8 cellular contexts compared by ENCODE assay signal in the genomic region with DNA sequence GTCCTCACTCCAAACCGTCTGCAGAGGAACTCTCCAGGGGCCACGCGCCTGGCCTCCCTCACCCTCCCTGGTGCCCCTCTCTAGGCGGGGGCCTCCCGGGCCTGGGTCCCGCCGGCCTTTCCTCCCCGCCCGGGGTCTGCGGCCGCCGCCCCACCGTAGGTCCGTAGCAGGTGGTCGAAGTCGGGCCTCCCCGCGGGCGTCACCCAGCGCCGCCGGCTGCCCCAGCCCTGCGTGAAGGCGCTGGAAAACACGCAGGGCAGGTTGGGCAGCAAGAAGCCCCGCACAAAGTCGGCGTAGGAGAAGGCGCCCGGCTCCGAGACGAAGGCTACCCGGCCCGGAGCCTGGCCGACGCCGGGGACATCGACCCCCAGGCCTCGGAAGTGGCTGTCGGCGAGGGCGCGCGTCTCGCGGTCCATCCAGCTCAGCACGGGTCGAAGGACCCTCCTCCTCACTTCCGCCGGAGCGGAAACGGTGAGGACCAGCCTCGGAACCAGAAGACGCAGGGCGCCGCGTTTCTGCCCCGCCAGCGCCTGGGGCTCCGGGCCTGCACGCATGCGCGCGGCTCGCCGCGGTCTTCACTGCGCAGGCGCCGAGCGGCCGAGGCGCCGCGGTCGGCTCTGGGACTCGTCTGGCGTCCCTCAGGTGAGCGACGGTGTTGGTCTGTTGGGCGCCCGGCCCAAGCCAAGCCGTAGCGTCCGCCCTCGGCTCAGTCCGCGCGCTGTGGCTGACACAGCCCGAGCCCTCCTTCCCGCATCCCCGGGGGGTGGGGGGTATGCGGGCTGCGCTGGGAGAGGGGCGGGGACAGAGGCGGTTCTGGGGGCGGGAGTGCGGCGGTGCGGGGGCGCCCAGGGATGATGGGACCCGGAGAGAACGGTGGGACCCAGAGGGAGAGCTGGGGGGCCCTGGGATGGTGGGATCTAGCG. TPM values are rescaled to one million over a fixed set of nuclear protein-coding genes. Genes with fewer than 3 reads are reported as not detected.
A peak's percentile ranks its signal among the peaks of the same experiment; 100 is the strongest.
DNase-seq lines count a peak whose midpoint lies in the region; ATAC-seq lines count a peak whose summit lies in the region.

A gene with protein sequence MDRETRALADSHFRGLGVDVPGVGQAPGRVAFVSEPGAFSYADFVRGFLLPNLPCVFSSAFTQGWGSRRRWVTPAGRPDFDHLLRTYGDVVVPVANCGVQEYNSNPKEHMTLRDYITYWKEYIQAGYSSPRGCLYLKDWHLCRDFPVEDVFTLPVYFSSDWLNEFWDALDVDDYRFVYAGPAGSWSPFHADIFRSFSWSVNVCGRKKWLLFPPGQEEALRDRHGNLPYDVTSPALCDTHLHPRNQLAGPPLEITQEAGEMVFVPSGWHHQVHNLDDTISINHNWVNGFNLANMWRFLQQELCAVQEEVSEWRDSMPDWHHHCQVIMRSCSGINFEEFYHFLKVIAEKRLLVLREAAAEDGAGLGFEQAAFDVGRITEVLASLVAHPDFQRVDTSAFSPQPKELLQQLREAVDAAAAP (minus strand): TSS at position 445 of the 923 bp plus-strand sequence. CDS start 29 bp downstream, at position 416.
A gene with protein sequence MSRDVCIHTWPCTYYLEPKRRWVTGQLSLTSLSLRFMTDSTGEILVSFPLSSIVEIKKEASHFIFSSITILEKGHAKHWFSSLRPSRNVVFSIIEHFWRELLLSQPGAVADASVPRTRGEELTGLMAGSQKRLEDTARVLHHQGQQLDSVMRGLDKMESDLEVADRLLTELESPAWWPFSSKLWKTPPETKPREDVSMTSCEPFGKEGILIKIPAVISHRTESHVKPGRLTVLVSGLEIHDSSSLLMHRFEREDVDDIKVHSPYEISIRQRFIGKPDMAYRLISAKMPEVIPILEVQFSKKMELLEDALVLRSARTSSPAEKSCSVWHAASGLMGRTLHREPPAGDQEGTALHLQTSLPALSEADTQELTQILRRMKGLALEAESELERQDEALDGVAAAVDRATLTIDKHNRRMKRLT (plus strand): TSS at position 578 of the 923 bp plus-strand sequence. CDS start 12,302 bp downstream, outside the sequence.

- peak within 1 kb of the TSS; percentile 60 for H3K4me3 ChIP-seq in endocrine pancreas (ENCODE audit: control insufficient read depth, insufficient read depth, low read length)

- peaks cover 40% of the 10 kb centered on the region for H3K4me1 Mint-ChIP-seq in activated CD8-positive, alpha-beta memory T cell treated with anti-CD3 and anti-CD28 coated beads, Interleukin-2, amount 10 ng/mL, durations not matched to agents 7 days and 5 days

- H3K27me3 ChIP-seq in endocrine pancreas (ENCODE audit: control insufficient read depth, insufficient read depth, low read length): no peaks in the 10 kb centered on the region

- H3K4me3 Mint-ChIP-seq in activated CD8-positive, alpha-beta memory T cell treated with anti-CD3 and anti-CD28 coated beads, Interleukin-2, amount 10 ng/mL, durations not matched to agents 7 days and 5 days: peak within 1 kb of the TSS; percentile 89

- CTCF ChIA-PET in activated CD8-positive, alpha-beta memory T cell treated with anti-CD3 and anti-CD28 coated beads, Interleukin-2, amount 10 ng/mL, durations not matched to agents 7 days and 5 days (lab: Charles Lee): interaction anchor here (0.7 to 1.0 kb wide), 2 partner anchors 25 to 1276 kb away, joined by 3 to 4 read pairs; no protein-coding TSS in a partner anchor

- DNase-seq in COLO829 (ENCODE audit: low spot score) (peak; percentile 93), HT1080 (ENCODE audit: low read depth) (peak; percentile 88), NOMO-1 treated with dmso at 0.1 percent for 144 hours (lab: John Stamatoyannopoulos, UW; ENCODE audit: unreplicated experiment) (peak; percentile 67), mesenteric fat pad (ENCODE audit: low spot score) (peak; percentile 98)
- DNase-seq in activated CD8-positive, alpha-beta memory T cell treated with anti-CD3 and anti-CD28 coated beads, Interleukin-2, amount 10 ng/mL, durations not matched to agents 7 days and 5 days: peak; percentile 95
- DNase-seq in stimulated activated CD8-positive, alpha-beta memory T cell treated with anti-CD3 and anti-CD28 coated beads, Interleukin-15, amount 100 ng/mL, for 1 hour (ENCODE audit: low read depth): peak; percentile 80

- peaks cover 11% of the 10 kb centered on the region for H3K36me3 Mint-ChIP-seq in activated CD8-positive, alpha-beta memory T cell treated with anti-CD3 and anti-CD28 coated beads, Interleukin-2, amount 10 ng/mL, durations not matched to agents 7 days and 5 days

- peak within 1 kb of the TSS; percentile 68 for H3K9ac ChIP-seq in endocrine pancreas (ENCODE audit: control insufficient read depth, insufficient read depth, low read length)

- H3K27ac Mint-ChIP-seq in activated CD8-positive, alpha-beta memory T cell treated with anti-CD3 and anti-CD28 coated beads, Interleukin-2, amount 10 ng/mL, durations not matched to agents 7 days and 5 days: peak within 1 kb of the TSS; percentile 87

- H3K36me3 ChIP-seq in endocrine pancreas (ENCODE audit: control insufficient read depth, insufficient read depth, low read length): no peaks in the 10 kb centered on the region

- H3K27me3 Mint-ChIP-seq in activated CD8-positive, alpha-beta memory T cell treated with anti-CD3 and anti-CD28 coated beads, Interleukin-2, amount 10 ng/mL, durations not matched to agents 7 days and 5 days: no peaks in the 10 kb centered on the region

- no peaks in the 10 kb centered on the region for H3K9me3 Mint-ChIP-seq in activated CD8-positive, alpha-beta memory T cell treated with anti-CD3 and anti-CD28 coated beads, Interleukin-2, amount 10 ng/mL, durations not matched to agents 7 days and 5 days (ENCODE audit: low read depth)

- H3K4me1 ChIP-seq in endocrine pancreas (ENCODE audit: control insufficient read depth, insufficient read depth, low read length): no peaks in the 10 kb centered on the region

- ATAC-seq in GM21367 (IDR thresholded peaks at IDR 0.05; ENCODE audit: unreplicated experiment): peak; percentile 89
- peak; percentile 95 for ATAC-seq in activated CD8-positive, alpha-beta memory T cell treated with anti-CD3 and anti-CD28 coated beads, Interleukin-2, amount 10 ng/mL, durations not matched to agents 7 days and 5 days

- H3K9me3 ChIP-seq in endocrine pancreas (ENCODE audit: control insufficient read depth, low read length): no peaks in the 10 kb centered on the region

RNA-seq across cellular contexts. Expression of the first gene that starts in this region (rescaled TPM):
- 37.7 and 47.6 TPM in 2 replicates for total RNA-seq in HT1080 (2014; rRNA removed; shearing (Covaris generic))
- 19.7 and 20.4 TPM in 2 replicates for polyA plus RNA-seq in HT1080 (2015; cell fraction: cytosol; rRNA removed)
- polyA plus RNA-seq in HT1080 (2015; cell fraction: nucleus; rRNA removed): 26.3 and 31.5 TPM in 2 replicates
- total RNA-seq in activated CD8-positive, alpha-beta memory T cell treated with anti-CD3 and anti-CD28 coated beads, Interleukin-2, amount 10 ng/mL, durations not matched to agents 7 days and 5 days: 10 to 100 TPM; 17.7 to 24.1 TPM
- 18.4 TPM for total RNA-seq in mesenteric fat pad

RNA-seq across cellular contexts. Expression of the second gene that starts in this region (rescaled TPM):
- total RNA-seq in HT1080 (2014; rRNA removed; shearing (Covaris generic)): 43.6 and 47.0 TPM in 2 replicates
- polyA plus RNA-seq in HT1080 (2015; cell fraction: cytosol; rRNA removed): 32.5 and 34.8 TPM in 2 replicates
- polyA plus RNA-seq in HT1080 (2015; cell fraction: nucleus; rRNA removed): 18.7 and 22.7 TPM in 2 replicates
- 10 to 100 TPM; 33.9 to 35.3 TPM for total RNA-seq in activated CD8-positive, alpha-beta memory T cell treated with anti-CD3 and anti-CD28 coated beads, Interleukin-2, amount 10 ng/mL, durations not matched to agents 7 days and 5 days
- total RNA-seq in mesenteric fat pad: 18.8 TPM

Comparison
In these comparisons a context has a peak if more than half of its experiments do, and no peak if none do; other contexts are left out.
1. Peak in every context shown above with its lines: DNase-seq, ATAC-seq and H3K4me3 ChIP-seq.